27 cellular contexts compared by ENCODE assay signal in genomic region chr1:5269901-5270300, GRCh38.
"Had no signal": no experiment of that assay in that cellular context is flagged by ENCODE, and none has a peak within 500 bp of the region (broad histone marks: within the 10 kb centered on the region; RNA-seq: fewer than 3 reads in every experiment).

No MANE protein-coding gene starts in this region.

- H3K9me3 ChIP-seq: lower lobe of right lung, ovary, right atrium auricular region, right lobe of liver, suprapubic skin, thoracic aorta, tibial artery, upper lobe of right lung had no signal

- H3K4me3 Mint-ChIP-seq: mesothelial cell of epicardium; naive B cell; natural killer cell; nephron progenitor cell; neural progenitor cell; stimulated activated effector memory CD8-positive, alpha-beta T cell treated with anti-CD3 and anti-CD28 coated beads, Interleukin-12 subunit alpha, Interleukin-12 subunit beta, amount 100 ng/mL, for 72 hours; stimulated activated naive CD8-positive, alpha-beta T cell treated with anti-CD3 and anti-CD28 coated beads, Interleukin-15, Interleukin-2, amounts not matched to agents 100 ng/mL and 50 ng/mL, for 24 hours had no signal

- DNase-seq: heart left ventricle; left colon; left lung; lower lobe of right lung; mammary epithelial cell; mesenchymal stem cell; naive B cell; natural killer cell; nephron progenitor cell; ovary; right lobe of liver; stimulated activated CD4-positive, alpha-beta T cell treated with anti-CD3 and anti-CD28 coated beads, Interleukin-4, amount 100 ng/mL, for 24 hours; stimulated activated naive CD4-positive, alpha-beta T cell; tibial artery; trophoblast cell; upper lobe of right lung had no signal

- ATAC-seq: heart left ventricle; left colon; left lung; lower lobe of right lung; natural killer cell; right lobe of liver; stimulated activated effector memory CD8-positive, alpha-beta T cell treated with anti-CD3 and anti-CD28 coated beads, Interleukin-12 subunit alpha, Interleukin-12 subunit beta, amount 100 ng/mL, for 72 hours; upper lobe of right lung had no signal

- H3K27ac Mint-ChIP-seq: mesothelial cell of epicardium; naive B cell; natural killer cell; nephron progenitor cell; neural progenitor cell; progenitor cell of endocrine pancreas; stimulated activated effector memory CD8-positive, alpha-beta T cell treated with anti-CD3 and anti-CD28 coated beads, Interleukin-12 subunit alpha, Interleukin-12 subunit beta, amount 100 ng/mL, for 72 hours; stimulated activated naive CD8-positive, alpha-beta T cell treated with anti-CD3 and anti-CD28 coated beads, Interleukin-15, Interleukin-2, amounts not matched to agents 100 ng/mL and 50 ng/mL, for 24 hours had no signal

- H3K27me3 ChIP-seq: ovary, right atrium auricular region, right lobe of liver, tibial artery had no signal

- H3K27me3 Mint-ChIP-seq: stimulated activated naive CD8-positive, alpha-beta T cell treated with anti-CD3 and anti-CD28 coated beads, Interleukin-15, Interleukin-2, amounts not matched to agents 100 ng/mL and 50 ng/mL, for 24 hours had no signal

- H3K4me2 ChIP-seq: neural progenitor cell had no signal

- H3K9ac ChIP-seq: neural progenitor cell had no signal

- H2AFZ ChIP-seq: neural progenitor cell had no signal

- H3K4me3 ChIP-seq: heart left ventricle, left lung, lower lobe of right lung, neural progenitor cell, ovary, right atrium auricular region, right lobe of liver, skin epidermis, suprapubic skin, thoracic aorta, tibial artery, upper lobe of right lung had no signal

- H3K9me3 Mint-ChIP-seq: natural killer cell; stimulated activated effector memory CD8-positive, alpha-beta T cell treated with anti-CD3 and anti-CD28 coated beads, Interleukin-12 subunit alpha, Interleukin-12 subunit beta, amount 100 ng/mL, for 72 hours; stimulated activated naive CD8-positive, alpha-beta T cell treated with anti-CD3 and anti-CD28 coated beads, Interleukin-15, Interleukin-2, amounts not matched to agents 100 ng/mL and 50 ng/mL, for 24 hours had no signal

- H3K4me1 ChIP-seq: left lung, lower lobe of right lung, right atrium auricular region, right lobe of liver, suprapubic skin, tibial artery, upper lobe of right lung had no signal

- H3K4me1 Mint-ChIP-seq: mesothelial cell of epicardium; naive B cell; natural killer cell; stimulated activated effector memory CD8-positive, alpha-beta T cell treated with anti-CD3 and anti-CD28 coated beads, Interleukin-12 subunit alpha, Interleukin-12 subunit beta, amount 100 ng/mL, for 72 hours had no signal

- H3K27ac ChIP-seq: heart left ventricle, left lung, lower lobe of right lung, neural progenitor cell, ovary, right atrium auricular region, right lobe of liver, skin epidermis, suprapubic skin, thoracic aorta, tibial artery, upper lobe of right lung had no signal

- H3K36me3 Mint-ChIP-seq: mesothelial cell of epicardium; natural killer cell; neural progenitor cell; stimulated activated effector memory CD8-positive, alpha-beta T cell treated with anti-CD3 and anti-CD28 coated beads, Interleukin-12 subunit alpha, Interleukin-12 subunit beta, amount 100 ng/mL, for 72 hours had no signal

- H3K36me3 ChIP-seq: heart left ventricle, left lung, lower lobe of right lung, neural progenitor cell, ovary, right atrium auricular region, right lobe of liver, suprapubic skin, thoracic aorta, tibial artery, upper lobe of right lung had no signal

- FAIRE-seq: keratinocyte, urothelium cell line had no signal
